28 cellular contexts compared by ENCODE assay signal in the genomic region with DNA sequence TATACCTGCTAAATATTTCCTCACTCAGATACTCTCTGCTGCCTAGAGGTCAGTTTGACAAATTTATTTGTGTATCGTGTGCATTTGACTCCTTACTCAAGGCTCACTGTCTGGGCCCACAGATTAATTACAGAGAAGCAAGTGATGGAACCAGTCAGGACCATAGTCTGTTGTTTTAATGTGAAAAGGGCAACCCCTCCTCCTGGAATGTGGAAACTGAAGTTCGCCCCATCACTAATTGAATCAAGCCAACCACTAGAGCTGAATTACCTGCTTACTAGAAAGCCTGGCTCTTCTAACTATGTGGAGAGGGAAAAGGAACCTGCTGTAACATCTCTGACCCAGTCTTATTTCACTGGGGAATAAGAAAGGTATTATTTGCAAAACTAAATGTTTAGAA.
DNase-seq lines count a peak whose midpoint lies in the region; ATAC-seq and TF ChIP-seq lines count a peak whose summit lies in the region.
"Had no signal": no experiment of that assay in that cellular context is flagged by ENCODE, and none has a peak within 500 bp of the region (broad histone marks: within the 10 kb centered on the region; RNA-seq: fewer than 3 reads in every experiment).

No MANE protein-coding gene starts in this region.

- no peaks in the 10 kb centered on the region for H3K79me1 ChIP-seq in IMR-90 (ENCODE audit: low read depth in 1 of 2, low read length in 2 of 2)

- no peak overlapping the region for H3K27ac ChIP-seq in ACC112 (ENCODE audit: low read depth, low read length)
- H3K27ac ChIP-seq in IMR-90 (ENCODE audit: insufficient read depth, low read length): no peak overlapping the region
- peak overlapping the region; percentile 18 to 87 (median 78) for H3K27ac ChIP-seq in esophagus squamous epithelium
- H3K27ac ChIP-seq: dorsolateral prefrontal cortex, KMS-11, neutrophil, prostate gland, RWPE1, sigmoid colon, thoracic aorta had no signal

- peak overlapping the region; percentile 30 for H2AK5ac ChIP-seq in IMR-90 (ENCODE audit: low read depth, low read length)

- TF ChIP-seq CTCF in IMR-90 (conservative IDR thresholded peaks at IDR 0.05; ENCODE audit: low read depth, low read length) (no peak), esophagus squamous epithelium (IDR thresholded peaks at IDR 0.05) (no peak), neural crest cell (conservative IDR thresholded peaks at IDR 0.05) (no peak)

- H2AFZ ChIP-seq in ACC112 (ENCODE audit: low read length, unreplicated experiment) (peak overlapping the region; percentile 9), IMR-90 (replicated peaks; ENCODE audit: low read length, poor library complexity) (no peak overlapping the region)

- no peaks in the 10 kb centered on the region for H3K79me2 ChIP-seq in ACC112 (ENCODE audit: control insufficient read depth, insufficient read depth, low read length, unreplicated experiment)

- TF ChIP-seq POLR2A in IMR-90 (IDR thresholded peaks at IDR 0.05; ENCODE audit: low read depth, low read length) (no peak), esophagus squamous epithelium (IDR thresholded peaks at IDR 0.05) (no peak)

- H2BK5ac ChIP-seq in IMR-90 (ENCODE audit: low read depth, low read length, poor library complexity, severe bottlenecking): no peak overlapping the region

- peak overlapping the region; percentile 51; the same call in 1 of the 2 replicates for H2BK120ac ChIP-seq in IMR-90 (ENCODE audit: low read depth, low read length)

- H3K9ac ChIP-seq in IMR-90 (ENCODE audit: low read depth, low read length): no peak overlapping the region
- H3K9ac ChIP-seq: KMS-11 had no signal

- H3K9me3 ChIP-seq in IMR-90 (ENCODE audit: control insufficient read depth, insufficient read depth, low read length) (no peaks in the 10 kb centered on the region), esophagus squamous epithelium (no peaks in the 10 kb centered on the region)
- H3K9me3 ChIP-seq: BE2C, neutrophil, prostate gland, sigmoid colon, thoracic aorta had no signal

- dilution Hi-C loops in IMR-90 (cut with HindIII; ENCODE audit: low sequenced_read_pairs, unreplicated experiment): no loop called here

- H3K4me3 ChIP-seq in ACC112 (ENCODE audit: low read depth, low read length) (no peak overlapping the region), IMR-90 (ENCODE audit: insufficient read depth, low read depth, low read length) (no peak overlapping the region), esophagus squamous epithelium (no peak overlapping the region)
- H3K4me3 ChIP-seq: dorsolateral prefrontal cortex, lung, prostate gland, sigmoid colon, thoracic aorta had no signal

- H3K9me1 ChIP-seq in IMR-90 (ENCODE audit: insufficient read depth, low read length): no peaks in the 10 kb centered on the region

- no peak for TF ChIP-seq RAD21 in IMR-90 (IDR thresholded peaks at IDR 0.05; ENCODE audit: low read length)

- H2BK20ac ChIP-seq in IMR-90 (ENCODE audit: low read depth, low read length): peak overlapping the region; percentile 56; the same call in 1 of the 2 replicates

- no peaks in the 10 kb centered on the region for H3K36me3 Mint-ChIP-seq in neural crest cell (ENCODE audit: low read depth)
- H3K36me3 Mint-ChIP-seq: activated naive CD8-positive, alpha-beta T cell treated with anti-CD3 and anti-CD28 coated beads, Interleukin-2, amount 10 ng/mL, durations not matched to agents 7 days and 5 days; stimulated activated naive B cell treated with anti-CD40 and anti-IgM and Interleukin-4, amounts not matched to agents 10 μg/mL and 1 μg/mL and 100 μg/mL, for 72 hours had no signal

- H3K4me1 Mint-ChIP-seq in neural crest cell: peaks cover 77% of the 10 kb centered on the region
- H3K4me1 Mint-ChIP-seq: activated naive CD8-positive, alpha-beta T cell treated with anti-CD3 and anti-CD28 coated beads, Interleukin-2, amount 10 ng/mL, durations not matched to agents 7 days and 5 days had no signal

- no peak overlapping the region; the same call in 1 of the 2 replicates for H3K23ac ChIP-seq in IMR-90 (ENCODE audit: low read depth, low read length)

- POLR2A ChIA-PET in IMR-90 (lab: Charles Lee; ENCODE audit: unreplicated experiment): no interaction called here

- no peak for DNase-seq in IMR-90
- DNase-seq in esophagus squamous epithelium (lab: John Stamatoyannopoulos, UW): no peak
- DNase-seq in neural crest cell (ENCODE audit: low read depth, low spot score): no peak
- DNase-seq in activated effector memory CD4-positive, alpha-beta T cell treated with Interleukin-2 at 50 U/mL for 16 hours: no peak
- DNase-seq in NCI-H2081 (lab: John Stamatoyannopoulos, UW): no peak
- no peak for DNase-seq in NCI-H2196 (lab: John Stamatoyannopoulos, UW; ENCODE audit: unreplicated experiment)
- DNase-seq: activated CD4-positive, alpha-beta T cell treated with anti-CD3 and anti-CD28 coated beads for 4 hours; activated gamma-delta T cell; activated naive CD8-positive, alpha-beta T cell treated with anti-CD3 and anti-CD28 coated beads, Interleukin-2, amount 10 ng/mL, durations not matched to agents 7 days and 5 days; BE2C; DMS53; dorsolateral prefrontal cortex; glutamatergic neuron; HCEC 1CT; kidney glomerular epithelial cell; NCI-H1436; NCI-H446 treated with DMSO at 0.1 percent for 48 hours; NCI-H82; sigmoid colon; stimulated activated naive B cell treated with anti-CD40 and anti-IgM and Interleukin-4, amounts not matched to agents 10 μg/mL and 1 μg/mL and 100 μg/mL, for 72 hours had no signal

- ATAC-seq in IMR-90 (ENCODE audit: low read depth): no peak
- no peak for ATAC-seq in HG03565 (IDR thresholded peaks at IDR 0.05; ENCODE audit: unreplicated experiment)
- ATAC-seq: stimulated activated naive B cell treated with anti-CD40 and anti-IgM and Interleukin-4, amounts not matched to agents 10 μg/mL and 1 μg/mL and 100 μg/mL, for 72 hours had no signal

- H3K4me1 ChIP-seq in ACC112 (ENCODE audit: control insufficient read depth, insufficient read depth, low read length, unreplicated experiment) (peaks cover 40% of the 10 kb centered on the region), IMR-90 (ENCODE audit: control insufficient read depth, insufficient read depth, low read length) (peaks cover 9% of the 10 kb centered on the region), esophagus squamous epithelium (peaks cover 9 to 88% (median 42%) of the 10 kb centered on the region in 3 donors)
- H3K4me1 ChIP-seq: prostate gland had no signal

- BruUV-seq in IMR-90 (replicated peaks; lab: Mats Ljungman, UMichigan): no TSS peak

- H3K18ac ChIP-seq in IMR-90 (ENCODE audit: low read depth, low read length): 0 out of 2 replicates have a peak overlapping the region, but pooled peaks have one; percentile 9

- CTCF ChIA-PET in IMR-90 (lab: Yijun Ruan, JAX): interaction anchor here (1.2 to 1.5 kb wide), 2 partner anchors 10 to 185 kb away, joined by 3 to 4 read pairs; no protein-coding TSS in a partner anchor

- no peak overlapping the region for H3K56ac ChIP-seq in IMR-90 (ENCODE audit: extremely low read depth, insufficient read depth, low read length)

- WGBS in IMR-90 (ENCODE audit: extremely low coverage in 2 of 2, insufficient read length in 1 of 2), 2 experiments: no CpG with 5 or more reads among the region's 2 CpGs
- 88 to 100% methylated on average over 2 of the region's 2 CpGs for WGBS in esophagus squamous epithelium, 2 donors

- in situ Hi-C loops in IMR-90 (cut with MboI; ENCODE audit: low sequenced_read_pairs): no loop called here

- H3K4me3 Mint-ChIP-seq in neural crest cell: no peak overlapping the region
- H3K4me3 Mint-ChIP-seq: activated naive CD8-positive, alpha-beta T cell treated with anti-CD3 and anti-CD28 coated beads, Interleukin-2, amount 10 ng/mL, durations not matched to agents 7 days and 5 days; stimulated activated naive B cell treated with anti-CD40 and anti-IgM and Interleukin-4, amounts not matched to agents 10 μg/mL and 1 μg/mL and 100 μg/mL, for 72 hours had no signal

- H4K8ac ChIP-seq in IMR-90 (ENCODE audit: low read depth in 2 of 2, low read length in 2 of 2): peak overlapping the region in 1 of 2 experiments; percentile 3; a peak in 1 of 4 replicates

- no peak overlapping the region for H4K5ac ChIP-seq in IMR-90 (ENCODE audit: low read depth, low read length)

- intact Hi-C loops in IMR-90 (cut with micrococcal nuclease) (no loop called here), esophagus squamous epithelium (cut with DNase I) (no loop called here)

- no peak overlapping the region for H2AK9ac ChIP-seq in IMR-90 (replicated peaks; ENCODE audit: low read depth, low read length, poor library complexity)

- 0 out of 2 replicates have a peak overlapping the region, but pooled peaks have one; percentile 26 for H3K14ac ChIP-seq in IMR-90 (replicated peaks; ENCODE audit: low read depth, low read length)

- H3K27ac Mint-ChIP-seq in neural crest cell (ENCODE audit: unreplicated experiment): peak overlapping the region; percentile 35
- H3K27ac Mint-ChIP-seq: stimulated activated naive B cell treated with anti-CD40 and anti-IgM and Interleukin-4, amounts not matched to agents 10 μg/mL and 1 μg/mL and 100 μg/mL, for 72 hours had no signal

- H3K36me3 ChIP-seq in ACC112 (ENCODE audit: insufficient read depth, low read length) (no peaks in the 10 kb centered on the region), IMR-90 (ENCODE audit: control insufficient read depth, insufficient read depth, low read length) (no peaks in the 10 kb centered on the region), esophagus squamous epithelium (no peaks in the 10 kb centered on the region)
- H3K36me3 ChIP-seq: BE2C, neutrophil, prostate gland, sigmoid colon, thoracic aorta had no signal

- H3K27me3 Mint-ChIP-seq in neural crest cell (ENCODE audit: low read depth): no peaks in the 10 kb centered on the region

- no peak overlapping the region for H3K4me2 ChIP-seq in IMR-90 (ENCODE audit: low read depth, low read length)
- H3K4me2 ChIP-seq: KMS-11 had no signal

- H3K27me3 ChIP-seq in ACC112 (ENCODE audit: insufficient read depth, low read length) (no peaks in the 10 kb centered on the region), IMR-90 (ENCODE audit: control insufficient read depth, insufficient read depth, low read length) (no peaks in the 10 kb centered on the region), esophagus squamous epithelium (no peaks in the 10 kb centered on the region)
- H3K27me3 ChIP-seq: BE2C, dorsolateral prefrontal cortex, neutrophil, sigmoid colon had no signal

- H2BK15ac ChIP-seq in IMR-90 (ENCODE audit: low read depth, low read length): peak overlapping the region; percentile 25

- H3K9me3 Mint-ChIP-seq in neural crest cell: peaks cover 5% of the 10 kb centered on the region
- H3K9me3 Mint-ChIP-seq: stimulated activated naive B cell treated with anti-CD40 and anti-IgM and Interleukin-4, amounts not matched to agents 10 μg/mL and 1 μg/mL and 100 μg/mL, for 72 hours had no signal

- peak overlapping the region; percentile 51 for H4K91ac ChIP-seq in IMR-90 (ENCODE audit: insufficient read depth, low read depth, low read length)

- H3K4ac ChIP-seq in IMR-90 (ENCODE audit: low read depth, low read length): peak overlapping the region; percentile 71; the same call in 1 of the 2 replicates

- no peaks in the 10 kb centered on the region for H4K20me1 ChIP-seq in IMR-90 (ENCODE audit: insufficient read depth, low read length)

TF ChIP-seq in IMR-90, 13 proteins besides CTCF, POLR2A, EP300 and RAD21 (continues in another document):
- TF ChIP-seq FOS (IDR thresholded peaks at IDR 0.05; ENCODE audit: low read depth, low read length) (no peak), CHD1 (IDR thresholded peaks at IDR 0.05; ENCODE audit: low read depth, low read length) (no peak), MXI1 (IDR thresholded peaks at IDR 0.05; ENCODE audit: borderline replicate concordance, low read depth, low read length) (no peak)

Comparison
In these comparisons a context has a peak if more than half of its experiments do, and no peak if none do; other contexts are left out.
1. H3K27ac ChIP-seq: peak in esophagus squamous epithelium (4 of 4); none in ACC112 (single experiment) and IMR-90 (single experiment).